ENCODE assay signal across 20 cellular contexts in the genomic region with DNA sequence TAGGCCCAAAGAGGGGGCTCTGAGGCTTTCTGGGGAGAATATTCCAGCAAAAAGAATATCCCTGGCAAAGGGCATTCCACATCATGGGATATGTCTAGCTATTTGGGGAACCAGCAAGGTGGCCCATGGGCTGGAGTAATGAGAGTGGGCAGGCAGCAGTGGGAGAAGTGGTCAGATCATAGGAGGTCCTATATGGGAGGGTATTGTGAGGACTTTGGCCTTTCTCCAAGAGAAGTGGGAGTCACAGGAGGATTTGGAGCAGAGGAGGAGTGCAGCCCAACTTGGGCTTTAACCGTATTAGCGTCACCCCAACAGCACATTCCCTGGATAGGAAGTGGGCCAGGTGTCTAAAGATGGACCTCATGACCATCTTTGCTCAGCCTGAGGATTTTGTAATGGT.
"Had no signal": no experiment of that assay in that cellular context is flagged by ENCODE, and none has a peak within 500 bp of the region (broad histone marks: within the 10 kb centered on the region; RNA-seq: fewer than 3 reads in every experiment).

No MANE protein-coding gene starts in this region.

- DNase-seq: Kasumi-1, MV-4-11, NCI-H1048, NCI-H1105, NCI-H1417, NCI-H1436 treated with DMSO at 0.1 percent for 48 hours, NCI-H1694, NCI-H187 treated with DMSO at 0.1 percent for 48 hours, NCI-H2029 treated with DMSO at 0.1 percent for 48 hours, NCI-H2107, NCI-H2227 treated with DMSO at 0.1 percent for 48 hours, NCI-H524 treated with DMSO at 0.1 percent for 48 hours, NCI-H69, NCI-H774, RPMI8226, SHP77 had no signal

- H3K27ac ChIP-seq: HL-60, KMS-11 had no signal

- ATAC-seq: K562 had no signal

- H3K4me3 ChIP-seq: K562 had no signal

- H3K4me3 Mint-ChIP-seq: IgD-negative memory B cell had no signal

- H3K9ac ChIP-seq: KMS-11 had no signal

- H3K36me3 Mint-ChIP-seq: IgD-negative memory B cell had no signal

- H3K9me3 Mint-ChIP-seq: IgD-negative memory B cell had no signal

- H3K4me1 Mint-ChIP-seq: IgD-negative memory B cell had no signal

- H3K4me2 ChIP-seq: KMS-11 had no signal

- H3K27ac Mint-ChIP-seq: IgD-negative memory B cell had no signal
